13 cellular contexts compared by ENCODE assay signal in genomic region chr16:48386559-48387312, GRCh38. TPM values are rescaled to one million over a fixed set of nuclear protein-coding genes. Genes with fewer than 3 reads are reported as not detected.
DNase-seq lines count a peak whose midpoint lies in the region; ATAC-seq and TF ChIP-seq lines count a peak whose summit lies in the region.
"Had no signal": no experiment of that assay in that cellular context is flagged by ENCODE, and none has a peak within 500 bp of the region (broad histone marks: within the 10 kb centered on the region; RNA-seq: fewer than 3 reads in every experiment).

No MANE protein-coding gene starts in this region.

- H3K36me3 ChIP-seq in brain microvascular endothelial cell (replicated peaks) (no peaks in the 10 kb centered on the region), thyroid gland (no peaks in the 10 kb centered on the region)
- H3K36me3 ChIP-seq: MG63 had no signal

- H3K27ac ChIP-seq in brain microvascular endothelial cell (no peak overlapping the region), thyroid gland (peak overlapping the region in 2 of 3 donors; percentile 37 to 56)

- peaks cover 13% of the 10 kb centered on the region for H3K4me1 Mint-ChIP-seq in activated CD8-positive, alpha-beta memory T cell treated with anti-CD3 and anti-CD28 coated beads, Interleukin-2, amount 10 ng/mL, durations not matched to agents 7 days and 5 days
- H3K4me1 Mint-ChIP-seq in naive thymus-derived CD8-positive, alpha-beta T cell: peaks cover 10 to 21% (median 14%) of the 10 kb centered on the region in 4 donors

- CTCF ChIA-PET in activated CD8-positive, alpha-beta memory T cell treated with anti-CD3 and anti-CD28 coated beads, Interleukin-2, amount 10 ng/mL, durations not matched to agents 7 days and 5 days (lab: Charles Lee): interaction anchor here (1.0 to 3.7 kb wide), 4 partner anchors 21 to 243 kb away, joined by 3 to 16 read pairs (median 12); no protein-coding TSS in a partner anchor

- H3K9me3 ChIP-seq in thyroid gland: no peaks in the 10 kb centered on the region
- H3K9me3 ChIP-seq: A549, MG63 had no signal

- no peaks in the 10 kb centered on the region for H3K27me3 Mint-ChIP-seq in activated CD8-positive, alpha-beta memory T cell treated with anti-CD3 and anti-CD28 coated beads, Interleukin-2, amount 10 ng/mL, durations not matched to agents 7 days and 5 days
- no peaks in the 10 kb centered on the region for H3K27me3 Mint-ChIP-seq in naive thymus-derived CD8-positive, alpha-beta T cell
- H3K27me3 Mint-ChIP-seq: activated CD8-positive, alpha-beta T cell treated with anti-CD3 and anti-CD28 coated beads for 36 hours had no signal

- peak in 1 of 2 donors; percentile 39 for TF ChIP-seq POLR2A in thyroid gland (IDR thresholded peaks at IDR 0.05)

- H3K4me3 Mint-ChIP-seq in activated CD8-positive, alpha-beta memory T cell treated with anti-CD3 and anti-CD28 coated beads, Interleukin-2, amount 10 ng/mL, durations not matched to agents 7 days and 5 days: no peak overlapping the region
- peak overlapping the region in 9 of 10 donors; percentile 14 to 94 (median 85) for H3K4me3 Mint-ChIP-seq in naive thymus-derived CD8-positive, alpha-beta T cell

- H3K4me3 ChIP-seq in brain microvascular endothelial cell (ENCODE audit: low read depth, low read length) (no peak overlapping the region), thyroid gland (replicated peaks in 1 of 3) (no peak overlapping the region)

- DNase-seq in activated CD8-positive, alpha-beta memory T cell treated with anti-CD3 and anti-CD28 coated beads, Interleukin-2, amount 50 U/mL, for 48 hours: peak; percentile 46
- no peak for DNase-seq in activated CD8-positive, alpha-beta memory T cell treated with anti-CD3 and anti-CD28 coated beads, Interleukin-2, amount 10 ng/mL, durations not matched to agents 7 days and 5 days
- DNase-seq in brain microvascular endothelial cell (peak; percentile 49), thyroid gland (peak; percentile 65 to 67), posterior cingulate gyrus (no peak), NCI-H510A (lab: John Stamatoyannopoulos, UW) (no peak)
- no peak for DNase-seq in naive thymus-derived CD8-positive, alpha-beta T cell
- DNase-seq: activated CD8-positive, alpha-beta T cell treated with anti-CD3 and anti-CD28 coated beads for 36 hours; amniotic stem cell; MG63; substantia nigra had no signal

- intact Hi-C loops in thyroid gland (cut with DNase I): no loop called here
- intact Hi-C loops in posterior cingulate gyrus (cut with DNase I): no loop called here

- H3K36me3 Mint-ChIP-seq in activated CD8-positive, alpha-beta memory T cell treated with anti-CD3 and anti-CD28 coated beads, Interleukin-2, amount 10 ng/mL, durations not matched to agents 7 days and 5 days: peaks cover 2% of the 10 kb centered on the region
- peaks cover 0 to 4% (median 2%) of the 10 kb centered on the region in 3 donors for H3K36me3 Mint-ChIP-seq in naive thymus-derived CD8-positive, alpha-beta T cell

- H3K4me1 ChIP-seq in thyroid gland: peaks cover 0 to 17% of the 10 kb centered on the region in 2 donors

- no peaks in the 10 kb centered on the region for H3K27me3 ChIP-seq in brain microvascular endothelial cell (replicated peaks)
- no peaks in the 10 kb centered on the region for H3K27me3 ChIP-seq in thyroid gland
- H3K27me3 ChIP-seq: MG63 had no signal

- no peaks in the 10 kb centered on the region for H3K9me3 Mint-ChIP-seq in activated CD8-positive, alpha-beta memory T cell treated with anti-CD3 and anti-CD28 coated beads, Interleukin-2, amount 10 ng/mL, durations not matched to agents 7 days and 5 days (ENCODE audit: low read depth)
- H3K9me3 Mint-ChIP-seq in naive thymus-derived CD8-positive, alpha-beta T cell: no peaks in the 10 kb centered on the region
- H3K9me3 Mint-ChIP-seq: activated CD8-positive, alpha-beta T cell treated with anti-CD3 and anti-CD28 coated beads for 36 hours had no signal

- POLR2A ChIA-PET in naive thymus-derived CD8-positive, alpha-beta T cell (lab: Charles Lee): interaction anchor here (2.5 to 2.9 kb wide), 2 partner anchors 222 to 226 kb away, joined by 17 to 19 read pairs; partner anchors contain the start of gene N4BP1

- TF ChIP-seq CTCF in brain microvascular endothelial cell (IDR thresholded peaks at IDR 0.05; ENCODE audit: low read depth, low read length, missing control alignments) (no peak), thyroid gland (IDR thresholded peaks at IDR 0.05) (no peak)

- 66 to 71% methylated on average over 17 of the region's 17 CpGs for WGBS in thyroid gland, 2 donors

- ATAC-seq in activated CD8-positive, alpha-beta memory T cell treated with anti-CD3 and anti-CD28 coated beads, Interleukin-2, amount 10 ng/mL, durations not matched to agents 7 days and 5 days: no peak
- no peak for ATAC-seq in naive thymus-derived CD8-positive, alpha-beta T cell
- ATAC-seq in GM21528 (IDR thresholded peaks at IDR 0.05; ENCODE audit: low FRiP score, unreplicated experiment): no peak
- ATAC-seq: activated CD8-positive, alpha-beta T cell treated with anti-CD3 and anti-CD28 coated beads for 36 hours had no signal

- in situ Hi-C loops in brain microvascular endothelial cell (cut with HindIII; ENCODE audit: low pct_ligation_motif_present, low sequenced_read_pairs): no loop called here

- H3K27ac Mint-ChIP-seq in activated CD8-positive, alpha-beta memory T cell treated with anti-CD3 and anti-CD28 coated beads, Interleukin-2, amount 10 ng/mL, durations not matched to agents 7 days and 5 days: no peak overlapping the region
- peak overlapping the region in 3 of 10 donors; percentile 22 to 66 (median 34) for H3K27ac Mint-ChIP-seq in naive thymus-derived CD8-positive, alpha-beta T cell

RNA-seq across cellular contexts. Expression of gene SIAH1, which starts 1.5 kb away (rescaled TPM):
- 10 to 100 TPM; 15.5 to 17.6 TPM for total RNA-seq in activated CD8-positive, alpha-beta memory T cell treated with anti-CD3 and anti-CD28 coated beads, Interleukin-2, amount 10 ng/mL, durations not matched to agents 7 days and 5 days
- total RNA-seq in naive thymus-derived CD8-positive, alpha-beta T cell: 10 to 100 TPM; 22.8 to 25.9 TPM
- polyA plus RNA-seq in naive thymus-derived CD8-positive, alpha-beta T cell: 10 to 100 TPM; 10.8 to 16.7 (median 12.0) TPM
- 10 to 100 TPM; 23.9 to 45.8 (median 34.4) TPM for total RNA-seq in thyroid gland

Comparison
In these comparisons a context has a peak if more than half of its experiments do, and no peak if none do; other contexts are left out.
1. DNase-seq: peak in activated CD8-positive, alpha-beta memory T cell treated with anti-CD3 and anti-CD28 coated beads, Interleukin-2, amount 50 U/mL, for 48 hours (single experiment), brain microvascular endothelial cell (single experiment) and thyroid gland (2 of 2); none in activated CD8-positive, alpha-beta memory T cell treated with anti-CD3 and anti-CD28 coated beads, Interleukin-2, amount 10 ng/mL, durations not matched to agents 7 days and 5 days (single experiment), naive thymus-derived CD8-positive, alpha-beta T cell (0 of 10), posterior cingulate gyrus (0 of 10) and NCI-H510A (single experiment).